Comparison of ENCODE assay signal across 17 cellular contexts in the genomic region with DNA sequence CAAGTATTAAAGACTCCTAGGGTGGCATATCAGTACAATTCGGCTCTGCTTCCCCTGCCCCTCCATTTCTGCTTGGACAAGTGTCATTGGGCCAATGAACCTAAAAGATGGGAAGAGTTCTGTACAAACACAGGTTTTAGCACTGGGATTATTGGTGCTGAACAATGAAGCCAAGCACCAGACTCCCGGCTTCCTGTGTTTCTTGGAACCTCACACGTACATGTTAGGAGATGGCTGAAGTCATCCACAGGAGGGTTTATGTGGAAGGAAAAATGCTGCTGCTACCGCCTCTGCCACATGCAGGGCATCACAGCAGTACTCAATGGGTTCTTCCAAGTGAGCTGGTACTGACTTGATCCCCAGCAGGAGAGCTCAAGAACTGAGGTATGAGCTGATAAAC. TPM values are rescaled to one million over a fixed set of nuclear protein-coding genes. Genes with fewer than 3 reads are reported as not detected.
DNase-seq lines count a peak whose midpoint lies in the region; ATAC-seq and TF ChIP-seq lines count a peak whose summit lies in the region.
"Had no signal": no experiment of that assay in that cellular context is flagged by ENCODE, and none has a peak within 500 bp of the region (broad histone marks: within the 10 kb centered on the region; RNA-seq: fewer than 3 reads in every experiment).

No MANE protein-coding gene starts in this region.

- CTCF ChIA-PET in PC-9 (lab: Charles Lee), result no interaction called here

- ATAC-seq in upper lobe of left lung (ENCODE audit: low FRiP score in 2 of 2), result no peak
- ATAC-seq: CD8-positive, alpha-beta T cell had no signal

- H3K9me2 ChIP-seq in PC-9 (ENCODE audit: insufficient read depth), result no peaks in the 10 kb centered on the region

- TF ChIP-seq EP300 in upper lobe of left lung (IDR thresholded peaks at IDR 0.05), result no peak

- no peak overlapping the region for H3K23ac ChIP-seq in trophoblast cell (ENCODE audit: low read length)

- H2BK5ac ChIP-seq in trophoblast cell (ENCODE audit: low read depth, low read length, poor library complexity), result no peak overlapping the region

- H2BK12ac ChIP-seq in trophoblast cell (ENCODE audit: low read length), result no peak overlapping the region

- no CpG with 5 or more reads among the region's 4 CpGs for WGBS in trophoblast cell (ENCODE audit: extremely low coverage, insufficient coverage, insufficient read length)
- WGBS in upper lobe of left lung, 2 donors, result 41 to 90% methylated on average over 4 of the region's 4 CpGs

- H3K36me3 ChIP-seq in BLaER1 treated with 17β-estradiol and CSF1 and Interleukin-3, amounts not matched to agents 10 nM and 100 nM, result peaks cover 0 to 83% (median 60%) of the 10 kb centered on the region in 11 experiments; a peak in 13 of 22 replicates
- H3K36me3 ChIP-seq in PC-9 (ENCODE audit: low read depth) (peaks cover 84% of the 10 kb centered on the region), trophoblast cell (ENCODE audit: control insufficient read depth in 1 of 2, insufficient read depth in 2 of 2, low read length in 2 of 2) (peaks cover 27 to 53% of the 10 kb centered on the region in 2 experiments), upper lobe of left lung (no peaks in the 10 kb centered on the region)
- H3K36me3 ChIP-seq: BE2C had no signal

- H2BK120ac ChIP-seq in trophoblast cell (ENCODE audit: insufficient read depth, low read length, poor library complexity), result no peak overlapping the region

- H3F3A ChIP-seq in PC-9 (ENCODE audit: insufficient read depth, low read depth), result peaks cover 97% of the 10 kb centered on the region

- H3K4me3 ChIP-seq in BLaER1 treated with 17β-estradiol and CSF1 and Interleukin-3, amounts not matched to agents 10 nM and 100 nM, result no peak overlapping the region
- H3K4me3 ChIP-seq in PC-9 (no peak overlapping the region), trophoblast cell (ENCODE audit: low read depth, low read length) (no peak overlapping the region), upper lobe of left lung (no peak overlapping the region)
- H3K4me3 ChIP-seq: GM23248 had no signal

- H3K9me3 ChIP-seq in BLaER1 treated with 17β-estradiol and CSF1 and Interleukin-3, amounts not matched to agents 10 nM and 100 nM (replicated peaks in 1 of 11), result peaks cover 0 to 6% (median 0%) of the 10 kb centered on the region in 11 experiments; a peak in 2 of 22 replicates
- H3K9me3 ChIP-seq in PC-9 (ENCODE audit: insufficient read depth, low read depth), result no peaks in the 10 kb centered on the region
- H3K9me3 ChIP-seq in trophoblast cell (ENCODE audit: insufficient read depth, low read depth, low read length), result no peaks in the 10 kb centered on the region
- no peaks in the 10 kb centered on the region for H3K9me3 ChIP-seq in upper lobe of left lung
- H3K9me3 ChIP-seq: BE2C, Caco-2 had no signal

- POLR2A ChIA-PET in PC-9 (lab: Charles Lee; ENCODE audit: unreplicated experiment), result no interaction called here

- BruUV-seq in PC-9 (replicated peaks; lab: Mats Ljungman, UMichigan), result no TSS peak

- H4K12ac ChIP-seq in trophoblast cell (ENCODE audit: low read depth, low read length), result no peak overlapping the region

- H3K14ac ChIP-seq in trophoblast cell (ENCODE audit: low read length), result no peak overlapping the region

- no peak for TF ChIP-seq POLR2A in upper lobe of left lung (IDR thresholded peaks at IDR 0.05)

- no peak overlapping the region for H3K27ac ChIP-seq in BLaER1 treated with 17β-estradiol and CSF1 and Interleukin-3, amounts not matched to agents 10 nM and 100 nM
- H3K27ac ChIP-seq in PC-9, result peak overlapping the region; percentile 39; the same call in 1 of the 2 replicates
- H3K27ac ChIP-seq in trophoblast cell (ENCODE audit: low read depth, low read length), result no peak overlapping the region
- H3K27ac ChIP-seq in upper lobe of left lung, result no peak overlapping the region
- H3K27ac ChIP-seq: C4-2B, GM23248 had no signal

- H2AFZ ChIP-seq in PC-9, result no peak overlapping the region
- no peak overlapping the region for H2AFZ ChIP-seq in trophoblast cell (ENCODE audit: insufficient read depth, low read length, poor library complexity)
- H2AFZ ChIP-seq: GM23248 had no signal

- peak overlapping the region; percentile 13 for H3K4ac ChIP-seq in trophoblast cell (ENCODE audit: low read depth, low read length)

- no peak overlapping the region for H3K9ac ChIP-seq in BLaER1 treated with 17β-estradiol and CSF1 and Interleukin-3, amounts not matched to agents 10 nM and 100 nM
- H3K9ac ChIP-seq in trophoblast cell (ENCODE audit: low read length), result no peak overlapping the region
- H3K9ac ChIP-seq: GM23248 had no signal

- H4K91ac ChIP-seq in trophoblast cell (ENCODE audit: low read depth, low read length), result no peak overlapping the region

- no peaks in the 10 kb centered on the region for H3K79me1 ChIP-seq in trophoblast cell (ENCODE audit: low read length)

- no peaks in the 10 kb centered on the region for H3K27me3 ChIP-seq in BLaER1 treated with 17β-estradiol and CSF1 and Interleukin-3, amounts not matched to agents 10 nM and 100 nM
- H3K27me3 ChIP-seq in PC-9 (ENCODE audit: insufficient read depth, low read depth) (no peaks in the 10 kb centered on the region), trophoblast cell (ENCODE audit: insufficient read depth, low read length) (no peaks in the 10 kb centered on the region), upper lobe of left lung (no peaks in the 10 kb centered on the region)
- H3K27me3 ChIP-seq: BE2C had no signal

- intact Hi-C loops in PC-9 (cut with micrococcal nuclease; ENCODE audit: unreplicated experiment), result no loop called here

- peak overlapping the region in 6 of 11 experiments; percentile 34 to 50 (median 43); a peak in 6 of 22 replicates for H3K4me2 ChIP-seq in BLaER1 treated with 17β-estradiol and CSF1 and Interleukin-3, amounts not matched to agents 10 nM and 100 nM
- H3K4me2 ChIP-seq in PC-9 (no peak overlapping the region), trophoblast cell (ENCODE audit: low read length) (no peak overlapping the region)

- peaks cover 0 to 9% (median 0%) of the 10 kb centered on the region in 11 experiments; a peak in 1 of 22 replicates for H4K20me1 ChIP-seq in BLaER1 treated with 17β-estradiol and CSF1 and Interleukin-3, amounts not matched to agents 10 nM and 100 nM
- H4K20me1 ChIP-seq in PC-9 (ENCODE audit: insufficient read depth), result peaks cover 53% of the 10 kb centered on the region

- TF ChIP-seq CTCF in PC-9 (conservative IDR thresholded peaks at IDR 0.05) (no peak), upper lobe of left lung (IDR thresholded peaks at IDR 0.05) (no peak)

- H3K79me2 ChIP-seq in PC-9 (ENCODE audit: low read depth) (peaks cover 100% of the 10 kb centered on the region), trophoblast cell (ENCODE audit: control insufficient read depth, insufficient read depth, low read length, poor library complexity) (peaks cover 5% of the 10 kb centered on the region)

- no peak overlapping the region for H3K18ac ChIP-seq in trophoblast cell (ENCODE audit: low read length)

- H2AK5ac ChIP-seq in trophoblast cell (ENCODE audit: low read length), result no peak overlapping the region

- H4K8ac ChIP-seq in trophoblast cell (ENCODE audit: low read depth, low read length), result no peak overlapping the region

- peaks cover 0 to 33% (median 17%) of the 10 kb centered on the region in 10 experiments; a peak in 14 of 20 replicates for H3K4me1 ChIP-seq in BLaER1 treated with 17β-estradiol and CSF1 and Interleukin-3, amounts not matched to agents 10 nM and 100 nM
- H3K4me1 ChIP-seq in PC-9 (replicated peaks; ENCODE audit: insufficient read depth), result peaks cover under 1% of the 10 kb centered on the region; the same call in 1 of the 2 replicates
- H3K4me1 ChIP-seq in trophoblast cell (ENCODE audit: control insufficient read depth in 1 of 2, insufficient read depth in 2 of 2, low read length in 2 of 2), result peaks cover 0 to 6% of the 10 kb centered on the region in 2 experiments
- H3K4me1 ChIP-seq in upper lobe of left lung, result no peaks in the 10 kb centered on the region
- H3K4me1 ChIP-seq: BE2C, Caco-2 had no signal

- peak in 1 of 2 experiments; percentile 11 for DNase-seq in PC-9
- peak; percentile 22 for DNase-seq in cerebellum (ENCODE audit: low spot score)
- no peak for DNase-seq in trophoblast cell
- DNase-seq in upper lobe of left lung, result no peak
- DNase-seq in T-helper 2 cell, result no peak
- no peak for DNase-seq in stimulated activated CD4-positive, alpha-beta T cell treated with anti-CD3 and anti-CD28 coated beads, Interleukin-2, amount 100 ng/mL, for 48 hours
- DNase-seq: BE2C; Caco-2; CD4-positive, CD25-positive, alpha-beta regulatory T cell; CD8-positive, alpha-beta T cell; DMS153; DND-41; GM23248; H7; HCEC 1CT had no signal

RNA-seq across cellular contexts. Expression of a gene that starts 49.7 kb away (rescaled TPM):
- total RNA-seq in PC-9 (2021), result 172 and 219 TPM in 2 replicates
- total RNA-seq in cerebellum, result 31.3 TPM
- 243 and 254 TPM in 2 replicates for polyA plus RNA-seq in trophoblast cell (2013)
- 10 to 100 TPM; 11.7 to 56.1 (median 20.6) TPM for total RNA-seq in upper lobe of left lung
- polyA plus RNA-seq: CD4-positive, CD25-positive, alpha-beta regulatory T cell had no signal

Comparison
In these comparisons a context has a peak if more than half of its experiments do, and no peak if none do; other contexts are left out.
1. H3K4me2 ChIP-seq: peak in BLaER1 treated with 17β-estradiol and CSF1 and Interleukin-3, amounts not matched to agents 10 nM and 100 nM (6 of 11); none in PC-9 (single experiment) and trophoblast cell (single experiment).